ENCODE assay signal across 12 cellular contexts in the genomic region with DNA sequence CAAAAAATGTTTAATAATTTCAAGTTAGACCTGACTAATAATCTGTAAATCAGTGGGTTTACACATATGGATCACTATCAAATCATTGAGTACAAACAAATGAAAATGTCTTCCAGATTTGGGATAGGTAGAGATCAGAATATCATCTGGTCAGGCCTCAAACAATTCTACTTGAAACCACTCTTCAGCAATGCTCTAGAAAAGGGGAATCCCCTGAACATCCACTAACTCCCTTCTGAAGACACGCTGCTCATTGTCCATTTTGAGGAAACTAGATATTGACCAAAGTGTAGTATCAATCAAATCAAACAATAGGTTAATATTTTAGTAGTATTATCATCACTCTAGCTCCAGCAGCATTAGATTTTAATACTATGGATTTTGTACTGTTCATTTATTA. TPM values are rescaled to one million over a fixed set of nuclear protein-coding genes. Genes with fewer than 3 reads are reported as not detected.
"Had no signal": no experiment of that assay in that cellular context is flagged by ENCODE, and none has a peak within 500 bp of the region (broad histone marks: within the 10 kb centered on the region; RNA-seq: fewer than 3 reads in every experiment).

No MANE protein-coding gene starts in this region.

- H3K9me3 ChIP-seq: HAP-1 had no signal

- DNase-seq: GM23248, GOT3, H7, HFFc6, Karpas-422, KBM-7 had no signal

- ATAC-seq: HCT116, HepG2 had no signal

- H3K27ac ChIP-seq: GM23248, HL-60, KMS-11 had no signal

- H3K4me1 ChIP-seq: HAP-1 had no signal

- H3K36me3 ChIP-seq: HAP-1 had no signal

- H3K4me3 ChIP-seq: GM23248, HAP-1 had no signal

- FAIRE-seq: HepG2 had no signal

RNA-seq across cellular contexts. Expression of gene SULT1E1, which starts 46.3 kb away (rescaled TPM):
- total RNA-seq: GM23248, H7, HFFc6 had no signal
- polyA plus RNA-seq: GM23248, IgD-negative memory B cell had no signal

RNA-seq across cellular contexts. Expression of gene SULT1B1, which starts 53.2 kb away (rescaled TPM):
- total RNA-seq: H7 had no signal
